Comparison of ENCODE assay signal across 8 cellular contexts in genomic region chr14:53109028-53109687, GRCh38. TPM values are rescaled to one million over a fixed set of nuclear protein-coding genes. Genes with fewer than 3 reads are reported as not detected.
DNase-seq lines count a peak whose midpoint lies in the region; ATAC-seq, FAIRE-seq and TF ChIP-seq lines count a peak whose summit lies in the region.

No MANE protein-coding gene starts in this region.

- H2AFZ ChIP-seq in GM23338 = no peak overlapping the region

- no peaks in the 10 kb centered on the region for H3K9me2 ChIP-seq in GM23338 (ENCODE audit: insufficient read depth)

- no peaks in the 10 kb centered on the region for H4K20me1 ChIP-seq in GM23338 (replicated peaks; ENCODE audit: insufficient read depth)

- H3K27me3 Mint-ChIP-seq in GM23338 (ENCODE audit: insufficient read depth, low read depth, poor library complexity) = peaks cover 6% of the 10 kb centered on the region
- H3K27me3 Mint-ChIP-seq in activated T-helper 1 cell treated with anti-CD3 and anti-CD28 coated beads, Interleukin-12 subunit alpha, Interleukin-12 subunit beta, Interleukin-2, Interleukin-4 antibody, amounts not matched to agents 30 ng/mL and 10 ng/mL and 1 ng/mL, durations not matched to agents 14 hours and 24 hours and 36 hours (ENCODE audit: insufficient read depth) = no peaks in the 10 kb centered on the region

- peak overlapping the region; percentile 62; the same call in 1 of the 2 replicates for H3K4me2 ChIP-seq in GM23338

- in situ Hi-C loops in gastrocnemius medialis (cut with MboI; ENCODE audit: low sequenced_read_pairs in 4 of 4) = no loop called here

- no peaks in the 10 kb centered on the region for H3K36me3 ChIP-seq in GM23338 (ENCODE audit: insufficient read depth)
- H3K36me3 ChIP-seq in gastrocnemius medialis = no peaks in the 10 kb centered on the region
- no peaks in the 10 kb centered on the region for H3K36me3 ChIP-seq in H7 (replicated peaks; ENCODE audit: control insufficient read depth, insufficient read depth, low read length)

- TF ChIP-seq CTCF in GM23338 (conservative IDR thresholded peaks at IDR 0.05; ENCODE audit: low read depth in 2 of 2) (no peak), gastrocnemius medialis (IDR thresholded peaks at IDR 0.05 in 4 of 5, conservative IDR thresholded peaks at IDR 0.05 in 1 of 5) (no peak)

- peaks cover 6% of the 10 kb centered on the region; the same call in 1 of the 2 replicates for H3K79me2 ChIP-seq in GM23338 (replicated peaks; ENCODE audit: insufficient read depth)

- H3K27ac ChIP-seq in GM23338 (ENCODE audit: low read depth) = peak overlapping the region; percentile 56
- H3K27ac ChIP-seq in gastrocnemius medialis = peak overlapping the region in 3 of 4 donors; percentile 10 to 60 (median 51)

- H3K9me3 ChIP-seq in gastrocnemius medialis = no peaks in the 10 kb centered on the region

- no peak overlapping the region for H3K4me3 ChIP-seq in GM23338
- H3K4me3 ChIP-seq in gastrocnemius medialis = peak overlapping the region; percentile 15 to 45 (median 26)
- H3K4me3 ChIP-seq in H7 (ENCODE audit: insufficient read depth, low read depth, low read length) = no peak overlapping the region

- H3K27me3 ChIP-seq in GM23338 (ENCODE audit: insufficient read depth) (no peaks in the 10 kb centered on the region), gastrocnemius medialis (no peaks in the 10 kb centered on the region), H7 (ENCODE audit: control insufficient read depth, insufficient read depth, low read length) (no peaks in the 10 kb centered on the region)

- FAIRE-seq in RCC 7860 (lab: Jason Lieb, UNC) = no peak

- H3K9me3 Mint-ChIP-seq in GM23338 = peaks cover 6% of the 10 kb centered on the region; the same call in 2 of the 3 replicates
- H3K9me3 Mint-ChIP-seq in activated T-helper 1 cell treated with anti-CD3 and anti-CD28 coated beads, Interleukin-12 subunit alpha, Interleukin-12 subunit beta, Interleukin-2, Interleukin-4 antibody, amounts not matched to agents 30 ng/mL and 10 ng/mL and 1 ng/mL, durations not matched to agents 14 hours and 24 hours and 36 hours = no peaks in the 10 kb centered on the region

- no peak overlapping the region for H3K4me3 Mint-ChIP-seq in GM23338
- no peak overlapping the region for H3K4me3 Mint-ChIP-seq in activated T-helper 1 cell treated with anti-CD3 and anti-CD28 coated beads, Interleukin-12 subunit alpha, Interleukin-12 subunit beta, Interleukin-2, Interleukin-4 antibody, amounts not matched to agents 30 ng/mL and 10 ng/mL and 1 ng/mL, durations not matched to agents 14 hours and 24 hours and 36 hours

- ATAC-seq in GM18499 (IDR thresholded peaks at IDR 0.05; ENCODE audit: insufficient read depth, unreplicated experiment) (peak; percentile 77), GM23338 (no peak), gastrocnemius medialis (peak in 1 of 2 donors; percentile 49)

- intact Hi-C loops in activated T-helper 1 cell treated with anti-CD3 and anti-CD28 coated beads, Interleukin-12 subunit alpha, Interleukin-12 subunit beta, Interleukin-2, Interleukin-4 antibody, amounts not matched to agents 30 ng/mL and 10 ng/mL and 1 ng/mL, durations not matched to agents 14 hours and 24 hours and 36 hours (cut with micrococcal nuclease) = loop anchor here (1.0 to 5.0 kb wide), 10 partner anchors 10 to 1288 kb away; partner anchors contain the start of genes CDKN3 and DDHD1
- intact Hi-C loops in gastrocnemius medialis (cut with DNase I; ENCODE audit: low total_unique reads) = no loop called here

- TF ChIP-seq POLR2A in gastrocnemius medialis (IDR thresholded peaks at IDR 0.05) = no peak

- DNase-seq in GM23338 (ENCODE audit: low spot score) (no peak), MV-4-11 (lab: John Stamatoyannopoulos, UW) (peak; percentile 81), gastrocnemius medialis (no peak), H7 (no peak), RCC 7860 (ENCODE audit: low spot score) (no peak), amniotic stem cell (lab: John Stamatoyannopoulos, UW) (no peak)
- DNase-seq in activated T-helper 1 cell treated with anti-CD3 and anti-CD28 coated beads, Interleukin-12 subunit alpha, Interleukin-12 subunit beta, Interleukin-2, Interleukin-4 antibody, amounts not matched to agents 30 ng/mL and 10 ng/mL and 1 ng/mL, durations not matched to agents 14 hours and 24 hours and 36 hours (ENCODE audit: low spot score) = peak; percentile 66

- no peak overlapping the region; the same call in 1 of the 2 replicates for H3K27ac Mint-ChIP-seq in GM23338
- H3K27ac Mint-ChIP-seq in activated T-helper 1 cell treated with anti-CD3 and anti-CD28 coated beads, Interleukin-12 subunit alpha, Interleukin-12 subunit beta, Interleukin-2, Interleukin-4 antibody, amounts not matched to agents 30 ng/mL and 10 ng/mL and 1 ng/mL, durations not matched to agents 14 hours and 24 hours and 36 hours = no peak overlapping the region

- peaks cover 5% of the 10 kb centered on the region; the same call in 2 of the 3 replicates for H3K36me3 Mint-ChIP-seq in GM23338 (ENCODE audit: low read depth)
- H3K36me3 Mint-ChIP-seq in activated T-helper 1 cell treated with anti-CD3 and anti-CD28 coated beads, Interleukin-12 subunit alpha, Interleukin-12 subunit beta, Interleukin-2, Interleukin-4 antibody, amounts not matched to agents 30 ng/mL and 10 ng/mL and 1 ng/mL, durations not matched to agents 14 hours and 24 hours and 36 hours (ENCODE audit: low read depth) = peaks cover 13% of the 10 kb centered on the region

- H3K4me1 Mint-ChIP-seq in GM23338 = peaks cover 3% of the 10 kb centered on the region; the same call in 2 of the 3 replicates
- H3K4me1 Mint-ChIP-seq in activated T-helper 1 cell treated with anti-CD3 and anti-CD28 coated beads, Interleukin-12 subunit alpha, Interleukin-12 subunit beta, Interleukin-2, Interleukin-4 antibody, amounts not matched to agents 30 ng/mL and 10 ng/mL and 1 ng/mL, durations not matched to agents 14 hours and 24 hours and 36 hours (ENCODE audit: low read depth) = peaks cover 31% of the 10 kb centered on the region

- no peaks in the 10 kb centered on the region for H3F3A ChIP-seq in GM23338 (replicated peaks; ENCODE audit: low read depth)

- H3K4me1 ChIP-seq in GM23338 (ENCODE audit: insufficient read depth) = peaks cover 14% of the 10 kb centered on the region
- H3K4me1 ChIP-seq in gastrocnemius medialis = peaks cover 0 to 5% of the 10 kb centered on the region in 2 donors

TF ChIP-seq in GM23338, 12 proteins besides CTCF, POLR2A, EP300 and RAD21 (continues in another document):
- TF ChIP-seq EZH2 (IDR thresholded peaks at IDR 0.05; ENCODE audit: low read depth, unreplicated experiment) (no peak), CREB1 (CRISPR knock-in tag; IDR thresholded peaks at IDR 0.05; ENCODE audit: low read depth) (no peak)

RNA-seq across cellular contexts. Expression of gene DDHD1, which starts 44.0 kb away (rescaled TPM):
- 27.2 and 28.9 TPM in 2 replicates for total RNA-seq in GM23338 (2014; rRNA removed; shearing (Covaris generic))
- 9.0 and 11.2 TPM in 2 replicates for polyA plus RNA-seq in GM23338 (2016; fragmentation: Nextera tagmentation; extraction: Ambion mirVana)
- 85.5 and 93.1 TPM in 2 replicates for total RNA-seq in activated T-helper 1 cell treated with anti-CD3 and anti-CD28 coated beads, Interleukin-12 subunit alpha, Interleukin-12 subunit beta, Interleukin-2, Interleukin-4 antibody, amounts not matched to agents 30 ng/mL and 10 ng/mL and 1 ng/mL, durations not matched to agents 14 hours and 24 hours and 36 hours
- total RNA-seq in gastrocnemius medialis = 10 to 100 TPM in 1 of 4 donors, 1 to 10 TPM in 3; 4.4 to 10.1 (median 6.8) TPM
- total RNA-seq in H7 (2014; rRNA removed; shearing (Covaris generic)) = 8.1 and 12.5 TPM in 2 replicates

Comparison
In these comparisons a context has a peak if more than half of its experiments do, and no peak if none do; other contexts are left out.
1. DNase-seq: peak in MV-4-11 (single experiment) and activated T-helper 1 cell treated with anti-CD3 and anti-CD28 coated beads, Interleukin-12 subunit alpha, Interleukin-12 subunit beta, Interleukin-2, Interleukin-4 antibody, amounts not matched to agents 30 ng/mL and 10 ng/mL and 1 ng/mL, durations not matched to agents 14 hours and 24 hours and 36 hours (single experiment); none in GM23338 (single experiment), gastrocnemius medialis (0 of 2), H7 (single experiment), RCC 7860 (single experiment) and amniotic stem cell (single experiment).
2. H3K4me3 ChIP-seq: peak in gastrocnemius medialis (4 of 4); none in GM23338 (single experiment) and H7 (single experiment).